In the genomic region with DNA sequence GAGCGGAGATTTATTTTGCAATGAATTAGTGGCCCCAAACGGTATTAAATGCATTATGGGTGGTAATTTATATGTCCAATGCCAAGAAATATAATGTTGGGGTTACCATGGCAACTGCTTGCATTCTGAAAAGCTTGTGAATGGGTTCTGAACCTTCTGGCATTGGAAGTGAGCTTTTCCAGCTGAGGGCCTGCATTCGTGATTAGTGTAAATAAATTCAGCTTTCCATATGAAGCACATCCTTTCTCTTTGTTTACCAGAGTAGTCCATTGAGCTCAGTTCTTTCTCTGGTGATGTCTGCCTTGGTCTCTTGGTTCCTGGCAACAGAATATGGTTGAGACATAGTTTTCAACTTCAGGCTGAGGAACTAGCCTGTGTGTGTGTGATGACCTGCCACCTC, we compare ENCODE assay signal across 20 cellular contexts.
DNase-seq lines count a peak whose midpoint lies in the region; ATAC-seq and TF ChIP-seq lines count a peak whose summit lies in the region.
"Had no signal": no experiment of that assay in that cellular context is flagged by ENCODE, and none has a peak within 500 bp of the region (broad histone marks: within the 10 kb centered on the region; RNA-seq: fewer than 3 reads in every experiment).

No MANE protein-coding gene starts in this region.

- H3K27ac ChIP-seq in effector memory CD4-positive, alpha-beta T cell (ENCODE audit: insufficient read depth, low read length, poor library complexity, severe bottlenecking), result no peak overlapping the region
- H3K27ac ChIP-seq: coronary artery, left ventricle myocardium inferior had no signal

- DNase-seq in NCI-H1417 (lab: John Stamatoyannopoulos, UW), result peak in 2 of 3 experiments; percentile 49 to 65
- no peak for DNase-seq in NCI-H1417 treated with DMSO at 0.1 percent for 48 hours (lab: John Stamatoyannopoulos, UW)
- DNase-seq in NCI-H2081 treated with DMSO at 0.1 percent for 48 hours (lab: John Stamatoyannopoulos, UW), result peak; percentile 73
- peak; percentile 63 for DNase-seq in choroid plexus epithelial cell (ENCODE audit: low read depth)
- no peak for DNase-seq in nephron progenitor cell
- no peak for DNase-seq in effector memory CD4-positive, alpha-beta T cell
- DNase-seq: 8988T; activated CD4-positive, alpha-beta T cell treated with anti-CD3 and anti-CD28 coated beads for 4 hours; activated T-cell treated with anti-CD3 and anti-CD28 coated beads, Interleukin-2, amount 50 U/mL, for 4 hours; CD8-positive, alpha-beta memory T cell; Karpas-422; left ventricle myocardium inferior; naive thymus-derived CD4-positive, alpha-beta T cell; NCI-H1436 treated with DMSO at 0.1 percent for 48 hours; Right ventricle myocardium superior had no signal

- peaks cover 17% of the 10 kb centered on the region for H3K36me3 ChIP-seq in effector memory CD4-positive, alpha-beta T cell (ENCODE audit: control insufficient read depth, insufficient read depth, low read length)
- H3K36me3 ChIP-seq: left ventricle myocardium inferior had no signal

- TF ChIP-seq CTCF in choroid plexus epithelial cell (conservative IDR thresholded peaks at IDR 0.05; ENCODE audit: low read depth, low read length) (no peak), nephron progenitor cell (IDR thresholded peaks at IDR 0.05) (no peak)

- H3K9me3 Mint-ChIP-seq in nephron progenitor cell, result no peaks in the 10 kb centered on the region
- H3K9me3 Mint-ChIP-seq: activated T-cell treated with anti-CD3 and anti-CD28 coated beads, Interleukin-2, amount 50 U/mL, for 4 hours; CD8-positive, alpha-beta memory T cell; naive thymus-derived CD4-positive, alpha-beta T cell; T-helper 2 cell treated with Interferon-gamma antibody and Interleukin-4, amounts not matched to agents 5 μg/mL and 100 μg/mL, for 36 hours had no signal

- peaks cover 13% of the 10 kb centered on the region for H3K36me3 Mint-ChIP-seq in nephron progenitor cell (ENCODE audit: low read depth)

- no peak overlapping the region for H3K4me3 ChIP-seq in choroid plexus epithelial cell (ENCODE audit: low read depth, low read length)
- no peak overlapping the region for H3K4me3 ChIP-seq in effector memory CD4-positive, alpha-beta T cell (ENCODE audit: insufficient read depth, low read depth, low read length, poor library complexity, severe bottlenecking)
- H3K4me3 ChIP-seq: coronary artery, left ventricle myocardium inferior had no signal

- ATAC-seq in GM21619 (IDR thresholded peaks at IDR 0.05; ENCODE audit: unreplicated experiment), result no peak
- no peak for ATAC-seq in GM18909 (IDR thresholded peaks at IDR 0.05; ENCODE audit: poor library complexity, unreplicated experiment)
- ATAC-seq: activated T-cell treated with anti-CD3 and anti-CD28 coated beads, Interleukin-2, amount 50 U/mL, for 4 hours; esophagus mucosa; naive thymus-derived CD4-positive, alpha-beta T cell had no signal

- H3K27me3 Mint-ChIP-seq in nephron progenitor cell (ENCODE audit: low read depth, poor library complexity), result no peaks in the 10 kb centered on the region
- H3K27me3 Mint-ChIP-seq: CD8-positive, alpha-beta memory T cell; naive thymus-derived CD4-positive, alpha-beta T cell had no signal

- H3K4me1 ChIP-seq in effector memory CD4-positive, alpha-beta T cell (ENCODE audit: control insufficient read depth, insufficient read depth, low read length, poor library complexity, severe bottlenecking), result no peaks in the 10 kb centered on the region

- H3K9me3 ChIP-seq in effector memory CD4-positive, alpha-beta T cell (ENCODE audit: control insufficient read depth, low read length), result no peaks in the 10 kb centered on the region
- H3K9me3 ChIP-seq: left ventricle myocardium inferior had no signal

- H3K27me3 ChIP-seq in effector memory CD4-positive, alpha-beta T cell (replicated peaks; ENCODE audit: control insufficient read depth, insufficient read depth, low read length, poor library complexity, severe bottlenecking), result no peaks in the 10 kb centered on the region

- H3K4me1 Mint-ChIP-seq in nephron progenitor cell, result peaks cover 75% of the 10 kb centered on the region

- H3K4me3 Mint-ChIP-seq in nephron progenitor cell, result peak overlapping the region; percentile 44
- H3K4me3 Mint-ChIP-seq: activated T-cell treated with anti-CD3 and anti-CD28 coated beads, Interleukin-2, amount 50 U/mL, for 4 hours; naive thymus-derived CD4-positive, alpha-beta T cell; T-helper 2 cell treated with Interferon-gamma antibody and Interleukin-4, amounts not matched to agents 5 μg/mL and 100 μg/mL, for 36 hours had no signal

- peak overlapping the region; percentile 52 for H3K27ac Mint-ChIP-seq in nephron progenitor cell
- H3K27ac Mint-ChIP-seq: T-helper 2 cell treated with Interferon-gamma antibody and Interleukin-4, amounts not matched to agents 5 μg/mL and 100 μg/mL, for 36 hours had no signal

Comparison
In these comparisons a context has a peak if more than half of its experiments do, and no peak if none do; other contexts are left out.
1. DNase-seq: peak in NCI-H1417 (2 of 3), NCI-H2081 treated with DMSO at 0.1 percent for 48 hours (single experiment) and choroid plexus epithelial cell (single experiment); none in NCI-H1417 treated with DMSO at 0.1 percent for 48 hours (single experiment), nephron progenitor cell (single experiment) and effector memory CD4-positive, alpha-beta T cell (0 of 3).